Comparison of ENCODE assay signal across 19 cellular contexts in the genomic region with DNA sequence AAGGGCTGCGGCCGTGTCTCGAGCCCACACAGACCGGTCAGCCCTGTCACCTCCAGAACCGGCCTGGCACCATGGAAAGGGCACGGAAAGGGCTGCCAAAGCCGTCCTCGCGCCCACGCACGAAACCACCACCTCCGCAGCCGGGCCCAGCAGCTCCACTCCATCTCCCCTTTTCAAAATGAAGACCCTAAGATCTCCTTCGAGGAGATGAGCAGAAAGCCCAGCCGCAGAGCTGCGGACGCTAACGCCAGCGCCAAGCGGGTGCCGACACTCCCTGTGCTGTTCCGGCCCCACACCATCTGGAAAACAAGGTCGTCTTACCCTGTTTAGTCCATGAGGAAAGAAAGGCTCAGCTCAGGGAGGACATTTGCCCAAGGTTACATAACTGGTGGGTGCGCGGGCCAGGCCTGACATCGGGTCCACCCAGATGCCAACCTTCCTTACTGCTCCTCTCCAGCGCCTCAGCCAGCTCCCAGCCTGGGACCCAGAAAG.
"Had no signal": no experiment of that assay in that cellular context is flagged by ENCODE, and none has a peak within 500 bp of the region (broad histone marks: within the 10 kb centered on the region; RNA-seq: fewer than 3 reads in every experiment).

No MANE protein-coding gene starts in this region.

- H3K4me3 ChIP-seq: colonic mucosa, gastroesophageal sphincter, thoracic aorta, upper lobe of right lung had no signal

- H3K27me3 ChIP-seq: brain microvascular endothelial cell, colonic mucosa, gastroesophageal sphincter, upper lobe of right lung had no signal

- H3K4me1 ChIP-seq: upper lobe of right lung had no signal

- H3K27ac Mint-ChIP-seq: activated CD4-positive, alpha-beta T cell treated with anti-CD3 and anti-CD28 coated beads, Interleukin-2, amount 10 ng/mL, durations not matched to agents 24 days and 14 days; activated CD8-positive, alpha-beta T cell treated with anti-CD3 and anti-CD28 coated beads for 36 hours; activated naive CD8-positive, alpha-beta T cell treated with anti-CD3 and anti-CD28 coated beads, Interleukin-2, amount 10 ng/mL, durations not matched to agents 7 days and 5 days; activated T-helper 17 cell treated with anti-CD3 and anti-CD28 coated beads, Interleukin-2, amount 50 U/mL, for 72 hours had no signal

- H3K36me3 Mint-ChIP-seq: activated naive CD8-positive, alpha-beta T cell treated with anti-CD3 and anti-CD28 coated beads, Interleukin-2, amount 10 ng/mL, durations not matched to agents 7 days and 5 days; naive thymus-derived CD8-positive, alpha-beta T cell had no signal

- DNase-seq: activated CD4-positive, alpha-beta T cell treated with anti-CD3 and anti-CD28 coated beads, Interleukin-2, amount 10 ng/mL, durations not matched to agents 24 days and 14 days; activated CD8-positive, alpha-beta T cell treated with anti-CD3 and anti-CD28 coated beads for 36 hours; activated naive CD4-positive, alpha-beta T cell; activated naive CD8-positive, alpha-beta T cell treated with anti-CD3 and anti-CD28 coated beads, Interleukin-2, amount 10 ng/mL, durations not matched to agents 7 days and 5 days; activated T-cell treated with anti-CD3 and anti-CD28 coated beads, Interleukin-2, amount 50 U/mL, for 1 hour; brain microvascular endothelial cell; colonic mucosa; mesendoderm; naive thymus-derived CD8-positive, alpha-beta T cell; retina; small intestine; stimulated activated CD4-positive, alpha-beta T cell treated with anti-CD3 and anti-CD28 coated beads, Interleukin-15, amount 100 ng/mL, for 24 hours; stimulated activated CD4-positive, alpha-beta T cell treated with anti-CD3 and anti-CD28 coated beads, Interleukin-2, amount 100 ng/mL, for 48 hours; T1000; upper lobe of right lung had no signal

- H3K9me3 Mint-ChIP-seq: activated CD4-positive, alpha-beta T cell treated with anti-CD3 and anti-CD28 coated beads, Interleukin-2, amount 10 ng/mL, durations not matched to agents 24 days and 14 days; activated naive CD8-positive, alpha-beta T cell treated with anti-CD3 and anti-CD28 coated beads, Interleukin-2, amount 10 ng/mL, durations not matched to agents 7 days and 5 days; activated T-helper 17 cell treated with anti-CD3 and anti-CD28 coated beads, Interleukin-2, amount 50 U/mL, for 72 hours; central memory CD8-positive, alpha-beta T cell; naive thymus-derived CD8-positive, alpha-beta T cell had no signal

- H3K27me3 Mint-ChIP-seq: activated CD4-positive, alpha-beta T cell treated with anti-CD3 and anti-CD28 coated beads, Interleukin-2, amount 10 ng/mL, durations not matched to agents 24 days and 14 days; activated CD8-positive, alpha-beta T cell treated with anti-CD3 and anti-CD28 coated beads for 36 hours; activated naive CD8-positive, alpha-beta T cell treated with anti-CD3 and anti-CD28 coated beads, Interleukin-2, amount 10 ng/mL, durations not matched to agents 7 days and 5 days; activated T-helper 17 cell treated with anti-CD3 and anti-CD28 coated beads, Interleukin-2, amount 50 U/mL, for 72 hours; central memory CD8-positive, alpha-beta T cell; naive thymus-derived CD8-positive, alpha-beta T cell had no signal

- ATAC-seq: activated CD8-positive, alpha-beta T cell treated with anti-CD3 and anti-CD28 coated beads for 36 hours; activated T-helper 17 cell treated with anti-CD3 and anti-CD28 coated beads, Interleukin-2, amount 50 U/mL, for 72 hours; gastroesophageal sphincter; naive thymus-derived CD8-positive, alpha-beta T cell; upper lobe of right lung had no signal

- H3K9me3 ChIP-seq: colonic mucosa, gastroesophageal sphincter, thoracic aorta, upper lobe of right lung had no signal

- H3K27ac ChIP-seq: brain microvascular endothelial cell, colonic mucosa, gastroesophageal sphincter, thoracic aorta, upper lobe of right lung had no signal

- H3K4me1 Mint-ChIP-seq: activated T-helper 17 cell treated with anti-CD3 and anti-CD28 coated beads, Interleukin-2, amount 50 U/mL, for 72 hours had no signal

- H3K4me3 Mint-ChIP-seq: activated CD4-positive, alpha-beta T cell treated with anti-CD3 and anti-CD28 coated beads, Interleukin-2, amount 10 ng/mL, durations not matched to agents 24 days and 14 days; activated CD8-positive, alpha-beta T cell treated with anti-CD3 and anti-CD28 coated beads for 36 hours; activated naive CD8-positive, alpha-beta T cell treated with anti-CD3 and anti-CD28 coated beads, Interleukin-2, amount 10 ng/mL, durations not matched to agents 7 days and 5 days; activated T-helper 17 cell treated with anti-CD3 and anti-CD28 coated beads, Interleukin-2, amount 50 U/mL, for 72 hours; central memory CD8-positive, alpha-beta T cell; naive thymus-derived CD8-positive, alpha-beta T cell had no signal

- H3K36me3 ChIP-seq: brain microvascular endothelial cell, colonic mucosa, gastroesophageal sphincter, thoracic aorta, upper lobe of right lung had no signal
